In the genomic region with DNA sequence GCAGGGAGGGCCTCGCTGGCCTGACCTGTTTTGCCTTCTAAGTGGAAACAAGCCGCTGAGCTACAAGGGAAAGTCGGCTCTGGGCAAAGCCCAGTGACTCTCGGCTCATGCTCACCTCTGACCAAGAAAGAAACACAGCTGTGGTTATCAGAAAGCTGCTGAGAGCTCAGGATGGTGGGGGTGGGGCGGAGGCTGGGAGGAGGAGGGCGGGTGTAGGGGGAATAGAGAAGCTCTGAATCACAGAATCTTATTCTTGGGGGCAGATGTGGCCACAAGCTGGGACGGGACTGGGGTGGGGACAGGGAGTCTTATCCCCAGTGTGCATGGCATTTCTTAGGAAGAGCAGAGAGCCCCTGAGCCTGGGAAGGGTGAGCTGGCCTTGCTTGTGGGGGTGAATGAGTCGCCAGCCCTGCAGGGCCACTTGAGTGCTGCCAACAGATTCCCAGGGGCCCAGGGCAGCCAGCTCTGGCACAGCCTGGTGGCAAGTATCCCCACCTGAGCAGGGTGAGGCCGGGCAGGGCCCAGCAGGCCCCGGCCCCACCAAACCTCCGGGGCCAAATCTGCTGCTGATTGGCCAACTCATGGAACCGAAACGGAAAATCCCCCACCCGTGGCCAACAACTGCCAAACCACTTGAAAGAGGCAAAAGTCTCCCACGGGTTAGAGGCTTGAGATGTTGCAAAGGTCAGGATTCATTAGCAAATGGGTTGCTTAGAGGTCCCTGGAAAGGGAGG, we compare ENCODE assay signal across 8 cellular contexts.
DNase-seq lines count a peak whose midpoint lies in the region; ATAC-seq and TF ChIP-seq lines count a peak whose summit lies in the region.

No MANE protein-coding gene starts in this region.

- DNase-seq in DMS53 (lab: John Stamatoyannopoulos, UW) (peak; percentile 42), DMS53 treated with DMSO at 0.1 percent for 48 hours (lab: John Stamatoyannopoulos, UW; ENCODE audit: unreplicated experiment) (no peak), amniotic epithelial cell (ENCODE audit: low read depth) (peak; percentile 94), kidney glomerular epithelial cell (lab: John Stamatoyannopoulos, UW) (peak; percentile 81), inferior parietal cortex (ENCODE audit: extremely low spot score) (no peak)
- peak; percentile 31 to 76 (median 39) for DNase-seq in stimulated activated CD4-positive, alpha-beta T cell treated with anti-CD3 and anti-CD28 coated beads, TNF-alpha, amount 100 ng/mL, for 24 hours (ENCODE audit: low read depth in 3 of 3)

- TF ChIP-seq POLR2A in Raji (IDR thresholded peaks at IDR 0.05; ENCODE audit: insufficient read depth, low read depth, low read length): peak; percentile 63

- peak; percentile 32 for ATAC-seq in HG03060 (IDR thresholded peaks at IDR 0.05; ENCODE audit: low read depth, unreplicated experiment)

Comparison
In these comparisons a context has a peak if more than half of its experiments do, and no peak if none do; other contexts are left out.
1. DNase-seq: peak in DMS53 (single experiment), amniotic epithelial cell (single experiment), kidney glomerular epithelial cell (single experiment) and stimulated activated CD4-positive, alpha-beta T cell treated with anti-CD3 and anti-CD28 coated beads, TNF-alpha, amount 100 ng/mL, for 24 hours (3 of 3); none in DMS53 treated with DMSO at 0.1 percent for 48 hours (single experiment) and inferior parietal cortex (single experiment).